Comparison of ENCODE assay signal across 1 cellular context in the genomic region with DNA sequence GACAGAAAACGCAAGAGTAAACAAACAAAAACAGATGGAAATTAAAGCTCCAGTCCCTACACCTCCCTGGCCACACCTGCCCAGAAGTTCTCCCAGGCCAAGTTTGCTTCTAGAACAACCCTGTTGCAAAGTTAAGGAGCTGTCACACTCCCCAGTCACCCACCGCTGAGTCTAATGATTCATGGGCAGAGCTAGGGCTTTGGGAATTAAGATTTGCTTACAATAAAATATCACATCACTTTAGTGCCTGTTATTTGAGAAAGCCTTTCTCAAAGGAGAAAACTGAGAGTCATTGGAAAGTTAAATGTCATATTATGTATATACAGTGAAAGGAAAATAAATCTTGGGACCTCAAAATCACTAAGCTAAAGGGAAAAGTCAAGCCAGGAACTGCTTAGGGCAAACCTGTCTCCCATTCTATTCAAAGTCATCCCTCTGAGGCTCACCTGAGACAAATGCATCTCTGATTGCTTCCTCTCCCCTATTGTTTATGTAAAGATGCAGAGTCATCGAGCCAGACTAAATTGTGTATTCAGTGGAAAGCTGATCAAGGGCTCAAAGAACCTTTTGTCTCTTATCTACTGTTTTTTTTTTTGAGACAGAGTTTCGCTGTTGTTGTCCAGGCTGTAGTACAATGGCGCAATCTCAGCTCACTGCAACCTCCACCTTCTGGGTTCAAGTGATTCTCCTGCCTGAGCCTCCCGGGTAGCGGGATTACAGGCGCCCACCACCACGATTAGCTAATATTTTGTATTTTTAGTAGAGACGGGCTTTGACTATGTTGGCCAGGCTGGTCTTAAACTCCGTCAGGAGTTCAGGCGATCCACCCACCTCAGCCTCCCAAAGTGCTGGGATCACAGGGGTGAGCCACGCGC.
A peak's percentile ranks its signal among the peaks of the same experiment; 100 is the strongest.
TF ChIP-seq lines count a peak whose summit lies in the region.

No MANE protein-coding gene starts in this region.

TF ChIP-seq in HepG2, 621 proteins besides CTCF, POLR2A, EP300 and RAD21 (continued from another document and continues in another):
- TF ChIP-seq, protein P1, sequence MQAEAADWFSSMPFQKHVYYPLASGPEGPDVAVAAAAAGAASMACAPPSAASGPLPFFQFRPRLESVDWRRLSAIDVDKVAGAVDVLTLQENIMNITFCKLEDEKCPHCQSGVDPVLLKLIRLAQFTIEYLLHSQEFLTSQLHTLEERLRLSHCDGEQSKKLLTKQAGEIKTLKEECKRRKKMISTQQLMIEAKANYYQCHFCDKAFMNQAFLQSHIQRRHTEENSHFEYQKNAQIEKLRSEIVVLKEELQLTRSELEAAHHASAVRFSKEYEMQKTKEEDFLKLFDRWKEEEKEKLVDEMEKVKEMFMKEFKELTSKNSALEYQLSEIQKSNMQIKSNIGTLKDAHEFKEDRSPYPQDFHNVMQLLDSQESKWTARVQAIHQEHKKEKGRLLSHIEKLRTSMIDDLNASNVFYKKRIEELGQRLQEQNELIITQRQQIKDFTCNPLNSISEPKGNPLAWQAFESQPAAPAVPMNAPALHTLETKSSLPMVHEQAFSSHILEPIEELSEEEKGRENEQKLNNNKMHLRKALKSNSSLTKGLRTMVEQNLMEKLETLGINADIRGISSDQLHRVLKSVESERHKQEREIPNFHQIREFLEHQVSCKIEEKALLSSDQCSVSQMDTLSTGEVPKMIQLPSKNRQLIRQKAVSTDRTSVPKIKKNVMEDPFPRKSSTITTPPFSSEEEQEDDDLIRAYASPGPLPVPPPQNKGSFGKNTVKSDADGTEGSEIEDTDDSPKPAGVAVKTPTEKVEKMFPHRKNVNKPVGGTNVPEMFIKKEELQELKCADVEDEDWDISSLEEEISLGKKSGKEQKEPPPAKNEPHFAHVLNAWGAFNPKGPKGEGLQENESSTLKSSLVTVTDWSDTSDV (CRISPR knock-in tag; IDR thresholded peaks at IDR 0.05), result no peak
- no peak for TF ChIP-seq ZNF672 (CRISPR knock-in tag; IDR thresholded peaks at IDR 0.05)
- no peak for TF ChIP-seq ZFX (CRISPR knock-in tag; IDR thresholded peaks at IDR 0.05; ENCODE audit: low read depth)
- TF ChIP-seq, protein P2, sequence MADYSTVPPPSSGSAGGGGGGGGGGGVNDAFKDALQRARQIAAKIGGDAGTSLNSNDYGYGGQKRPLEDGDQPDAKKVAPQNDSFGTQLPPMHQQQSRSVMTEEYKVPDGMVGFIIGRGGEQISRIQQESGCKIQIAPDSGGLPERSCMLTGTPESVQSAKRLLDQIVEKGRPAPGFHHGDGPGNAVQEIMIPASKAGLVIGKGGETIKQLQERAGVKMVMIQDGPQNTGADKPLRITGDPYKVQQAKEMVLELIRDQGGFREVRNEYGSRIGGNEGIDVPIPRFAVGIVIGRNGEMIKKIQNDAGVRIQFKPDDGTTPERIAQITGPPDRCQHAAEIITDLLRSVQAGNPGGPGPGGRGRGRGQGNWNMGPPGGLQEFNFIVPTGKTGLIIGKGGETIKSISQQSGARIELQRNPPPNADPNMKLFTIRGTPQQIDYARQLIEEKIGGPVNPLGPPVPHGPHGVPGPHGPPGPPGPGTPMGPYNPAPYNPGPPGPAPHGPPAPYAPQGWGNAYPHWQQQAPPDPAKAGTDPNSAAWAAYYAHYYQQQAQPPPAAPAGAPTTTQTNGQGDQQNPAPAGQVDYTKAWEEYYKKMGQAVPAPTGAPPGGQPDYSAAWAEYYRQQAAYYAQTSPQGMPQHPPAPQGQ (CRISPR knock-in tag; IDR thresholded peaks at IDR 0.05; ENCODE audit: borderline replicate concordance), result no peak
- TF ChIP-seq, protein P3, sequence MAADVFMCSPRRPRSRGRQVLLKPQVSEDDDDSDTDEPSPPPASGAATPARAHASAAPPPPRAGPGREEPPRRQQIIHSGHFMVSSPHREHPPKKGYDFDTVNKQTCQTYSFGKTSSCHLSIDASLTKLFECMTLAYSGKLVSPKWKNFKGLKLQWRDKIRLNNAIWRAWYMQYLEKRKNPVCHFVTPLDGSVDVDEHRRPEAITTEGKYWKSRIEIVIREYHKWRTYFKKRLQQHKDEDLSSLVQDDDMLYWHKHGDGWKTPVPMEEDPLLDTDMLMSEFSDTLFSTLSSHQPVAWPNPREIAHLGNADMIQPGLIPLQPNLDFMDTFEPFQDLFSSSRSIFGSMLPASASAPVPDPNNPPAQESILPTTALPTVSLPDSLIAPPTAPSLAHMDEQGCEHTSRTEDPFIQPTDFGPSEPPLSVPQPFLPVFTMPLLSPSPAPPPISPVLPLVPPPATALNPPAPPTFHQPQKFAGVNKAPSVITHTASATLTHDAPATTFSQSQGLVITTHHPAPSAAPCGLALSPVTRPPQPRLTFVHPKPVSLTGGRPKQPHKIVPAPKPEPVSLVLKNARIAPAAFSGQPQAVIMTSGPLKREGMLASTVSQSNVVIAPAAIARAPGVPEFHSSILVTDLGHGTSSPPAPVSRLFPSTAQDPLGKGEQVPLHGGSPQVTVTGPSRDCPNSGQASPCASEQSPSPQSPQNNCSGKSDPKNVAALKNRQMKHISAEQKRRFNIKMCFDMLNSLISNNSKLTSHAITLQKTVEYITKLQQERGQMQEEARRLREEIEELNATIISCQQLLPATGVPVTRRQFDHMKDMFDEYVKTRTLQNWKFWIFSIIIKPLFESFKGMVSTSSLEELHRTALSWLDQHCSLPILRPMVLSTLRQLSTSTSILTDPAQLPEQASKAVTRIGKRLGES (CRISPR knock-in tag; IDR thresholded peaks at IDR 0.05; ENCODE audit: borderline replicate concordance), result no peak
- TF ChIP-seq, protein P4, sequence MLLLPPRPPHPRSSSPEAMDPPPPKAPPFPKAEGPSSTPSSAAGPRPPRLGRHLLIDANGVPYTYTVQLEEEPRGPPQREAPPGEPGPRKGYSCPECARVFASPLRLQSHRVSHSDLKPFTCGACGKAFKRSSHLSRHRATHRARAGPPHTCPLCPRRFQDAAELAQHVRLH (CRISPR knock-in tag; IDR thresholded peaks at IDR 0.05; ENCODE audit: borderline replicate concordance, low read depth), result peak; percentile 51; the same call in 1 of the 2 replicates
- TF ChIP-seq IRF2 (CRISPR knock-in tag; IDR thresholded peaks at IDR 0.05), result peak; percentile 30; the same call in 1 of the 2 replicates
- TF ChIP-seq, protein P5, sequence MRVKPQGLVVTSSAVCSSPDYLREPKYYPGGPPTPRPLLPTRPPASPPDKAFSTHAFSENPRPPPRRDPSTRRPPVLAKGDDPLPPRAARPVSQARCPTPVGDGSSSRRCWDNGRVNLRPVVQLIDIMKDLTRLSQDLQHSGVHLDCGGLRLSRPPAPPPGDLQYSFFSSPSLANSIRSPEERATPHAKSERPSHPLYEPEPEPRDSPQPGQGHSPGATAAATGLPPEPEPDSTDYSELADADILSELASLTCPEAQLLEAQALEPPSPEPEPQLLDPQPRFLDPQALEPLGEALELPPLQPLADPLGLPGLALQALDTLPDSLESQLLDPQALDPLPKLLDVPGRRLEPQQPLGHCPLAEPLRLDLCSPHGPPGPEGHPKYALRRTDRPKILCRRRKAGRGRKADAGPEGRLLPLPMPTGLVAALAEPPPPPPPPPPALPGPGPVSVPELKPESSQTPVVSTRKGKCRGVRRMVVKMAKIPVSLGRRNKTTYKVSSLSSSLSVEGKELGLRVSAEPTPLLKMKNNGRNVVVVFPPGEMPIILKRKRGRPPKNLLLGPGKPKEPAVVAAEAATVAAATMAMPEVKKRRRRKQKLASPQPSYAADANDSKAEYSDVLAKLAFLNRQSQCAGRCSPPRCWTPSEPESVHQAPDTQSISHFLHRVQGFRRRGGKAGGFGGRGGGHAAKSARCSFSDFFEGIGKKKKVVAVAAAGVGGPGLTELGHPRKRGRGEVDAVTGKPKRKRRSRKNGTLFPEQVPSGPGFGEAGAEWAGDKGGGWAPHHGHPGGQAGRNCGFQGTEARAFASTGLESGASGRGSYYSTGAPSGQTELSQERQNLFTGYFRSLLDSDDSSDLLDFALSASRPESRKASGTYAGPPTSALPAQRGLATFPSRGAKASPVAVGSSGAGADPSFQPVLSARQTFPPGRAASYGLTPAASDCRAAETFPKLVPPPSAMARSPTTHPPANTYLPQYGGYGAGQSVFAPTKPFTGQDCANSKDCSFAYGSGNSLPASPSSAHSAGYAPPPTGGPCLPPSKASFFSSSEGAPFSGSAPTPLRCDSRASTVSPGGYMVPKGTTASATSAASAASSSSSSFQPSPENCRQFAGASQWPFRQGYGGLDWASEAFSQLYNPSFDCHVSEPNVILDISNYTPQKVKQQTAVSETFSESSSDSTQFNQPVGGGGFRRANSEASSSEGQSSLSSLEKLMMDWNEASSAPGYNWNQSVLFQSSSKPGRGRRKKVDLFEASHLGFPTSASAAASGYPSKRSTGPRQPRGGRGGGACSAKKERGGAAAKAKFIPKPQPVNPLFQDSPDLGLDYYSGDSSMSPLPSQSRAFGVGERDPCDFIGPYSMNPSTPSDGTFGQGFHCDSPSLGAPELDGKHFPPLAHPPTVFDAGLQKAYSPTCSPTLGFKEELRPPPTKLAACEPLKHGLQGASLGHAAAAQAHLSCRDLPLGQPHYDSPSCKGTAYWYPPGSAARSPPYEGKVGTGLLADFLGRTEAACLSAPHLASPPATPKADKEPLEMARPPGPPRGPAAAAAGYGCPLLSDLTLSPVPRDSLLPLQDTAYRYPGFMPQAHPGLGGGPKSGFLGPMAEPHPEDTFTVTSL (CRISPR knock-in tag; IDR thresholded peaks at IDR 0.05; ENCODE audit: borderline replicate concordance), result peak; percentile 50; the same call in 1 of the 2 replicates
- TF ChIP-seq, protein P6, sequence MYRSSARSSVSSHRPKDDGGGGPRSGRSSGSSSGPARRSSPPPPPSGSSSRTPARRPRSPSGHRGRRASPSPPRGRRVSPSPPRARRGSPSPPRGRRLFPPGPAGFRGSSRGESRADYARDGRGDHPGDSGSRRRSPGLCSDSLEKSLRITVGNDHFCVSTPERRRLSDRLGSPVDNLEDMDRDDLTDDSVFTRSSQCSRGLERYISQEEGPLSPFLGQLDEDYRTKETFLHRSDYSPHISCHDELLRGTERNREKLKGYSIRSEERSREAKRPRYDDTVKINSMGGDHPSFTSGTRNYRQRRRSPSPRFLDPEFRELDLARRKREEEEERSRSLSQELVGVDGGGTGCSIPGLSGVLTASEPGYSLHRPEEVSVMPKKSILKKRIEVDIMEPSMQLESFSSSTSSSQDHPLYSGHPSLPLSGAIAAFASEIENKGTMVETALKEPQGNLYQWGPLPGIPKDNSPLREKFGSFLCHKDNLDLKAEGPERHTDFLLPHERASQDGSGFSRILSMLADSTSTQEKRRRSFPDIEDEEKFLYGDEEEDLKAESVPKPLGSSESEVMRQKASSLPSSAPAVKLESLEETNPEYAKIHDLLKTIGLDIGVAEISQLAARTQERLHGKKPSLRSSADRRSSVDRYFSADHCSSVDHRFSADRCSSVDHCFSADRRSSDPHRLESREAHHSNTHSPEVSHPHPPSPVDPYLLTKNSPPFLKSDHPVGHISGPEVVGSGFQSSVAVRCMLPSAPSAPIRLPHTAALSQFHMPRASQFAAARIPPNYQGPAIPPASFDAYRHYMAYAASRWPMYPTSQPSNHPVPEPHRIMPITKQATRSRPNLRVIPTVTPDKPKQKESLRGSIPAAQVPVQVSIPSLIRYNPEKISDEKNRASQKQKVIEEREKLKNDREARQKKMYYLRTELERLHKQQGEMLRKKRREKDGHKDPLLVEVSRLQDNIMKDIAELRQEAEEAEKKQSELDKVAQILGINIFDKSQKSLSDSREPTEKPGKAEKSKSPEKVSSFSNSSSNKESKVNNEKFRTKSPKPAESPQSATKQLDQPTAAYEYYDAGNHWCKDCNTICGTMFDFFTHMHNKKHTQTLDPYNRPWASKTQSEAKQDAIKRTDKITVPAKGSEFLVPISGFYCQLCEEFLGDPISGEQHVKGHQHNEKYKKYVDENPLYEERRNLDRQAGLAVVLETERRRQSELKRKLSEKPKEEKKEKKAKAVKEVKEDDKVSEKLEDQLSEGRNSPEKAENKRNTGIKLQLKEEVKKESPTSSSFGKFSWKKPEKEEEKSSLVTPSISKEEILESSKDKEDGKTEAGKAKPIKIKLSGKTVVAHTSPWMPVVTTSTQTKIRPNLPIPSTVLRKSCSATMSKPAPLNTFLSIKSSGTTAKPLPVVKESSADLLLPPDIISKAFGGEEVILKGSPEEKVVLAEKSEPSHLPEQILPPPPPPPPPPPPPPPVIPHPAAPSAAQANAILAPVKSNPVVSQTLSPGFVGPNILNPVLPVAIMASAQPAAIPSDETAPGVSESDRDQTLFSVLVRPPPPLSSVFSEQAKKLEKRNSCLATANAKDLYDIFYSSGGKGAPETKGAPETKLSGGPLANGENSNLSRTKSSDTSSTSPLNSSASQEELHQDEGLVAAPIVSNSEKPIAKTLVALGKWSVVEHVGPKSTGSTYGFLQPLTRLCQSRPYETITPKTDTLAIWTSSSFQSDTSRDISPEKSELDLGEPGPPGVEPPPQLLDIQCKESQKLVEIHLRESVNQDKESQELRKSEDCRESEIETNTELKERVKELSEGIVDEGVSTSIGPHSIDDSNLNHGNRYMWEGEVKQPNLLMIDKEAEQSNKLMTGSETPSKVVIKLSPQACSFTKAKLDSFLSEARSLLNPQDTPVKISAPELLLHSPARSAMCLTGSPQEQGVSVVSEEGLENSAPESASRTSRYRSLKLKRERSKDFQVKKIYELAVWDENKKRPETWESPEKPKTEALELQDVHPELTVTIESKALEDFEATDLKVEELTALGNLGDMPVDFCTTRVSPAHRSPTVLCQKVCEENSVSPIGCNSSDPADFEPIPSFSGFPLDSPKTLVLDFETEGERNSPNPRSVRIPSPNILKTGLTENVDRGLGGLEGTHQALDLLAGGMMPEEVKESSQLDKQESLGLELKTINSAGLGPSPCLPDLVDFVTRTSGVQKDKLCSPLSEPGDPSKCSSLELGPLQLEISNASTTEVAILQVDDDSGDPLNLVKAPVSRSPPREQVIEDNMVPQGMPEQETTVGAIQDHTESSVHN (CRISPR knock-in tag; IDR thresholded peaks at IDR 0.05), result no peak
- TF ChIP-seq MBNL3 (CRISPR knock-in tag; conservative IDR thresholded peaks at IDR 0.05), result no peak
- TF ChIP-seq DMAP1 (CRISPR knock-in tag; IDR thresholded peaks at IDR 0.05), result no peak
- 0 out of 2 replicates have a peak, but pooled peaks have one; percentile 57 for TF ChIP-seq ERF (CRISPR knock-in tag; IDR thresholded peaks at IDR 0.05)
- no peak for TF ChIP-seq MEIS1 (CRISPR knock-in tag; IDR thresholded peaks at IDR 0.05; ENCODE audit: borderline replicate concordance)
- TF ChIP-seq GATAD1 (CRISPR knock-in tag; IDR thresholded peaks at IDR 0.05), result 0 out of 2 replicates have a peak, but pooled peaks have one; percentile 13
- TF ChIP-seq, protein P7, sequence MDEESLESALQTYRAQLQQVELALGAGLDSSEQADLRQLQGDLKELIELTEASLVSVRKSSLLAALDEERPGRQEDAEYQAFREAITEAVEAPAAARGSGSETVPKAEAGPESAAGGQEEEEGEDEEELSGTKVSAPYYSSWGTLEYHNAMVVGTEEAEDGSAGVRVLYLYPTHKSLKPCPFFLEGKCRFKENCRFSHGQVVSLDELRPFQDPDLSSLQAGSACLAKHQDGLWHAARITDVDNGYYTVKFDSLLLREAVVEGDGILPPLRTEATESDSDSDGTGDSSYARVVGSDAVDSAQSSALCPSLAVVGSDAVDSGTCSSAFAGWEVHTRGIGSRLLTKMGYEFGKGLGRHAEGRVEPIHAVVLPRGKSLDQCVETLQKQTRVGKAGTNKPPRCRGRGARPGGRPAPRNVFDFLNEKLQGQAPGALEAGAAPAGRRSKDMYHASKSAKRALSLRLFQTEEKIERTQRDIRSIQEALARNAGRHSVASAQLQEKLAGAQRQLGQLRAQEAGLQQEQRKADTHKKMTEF (CRISPR knock-in tag; IDR thresholded peaks at IDR 0.05), result peak; percentile 88
